In genomic region chr7:77391230-77391629, GRCh38 we compare ENCODE assay signal across 14 cellular contexts. TPM values are rescaled to one million over a fixed set of nuclear protein-coding genes. Genes with fewer than 3 reads are reported as not detected.
DNase-seq lines count a peak whose midpoint lies in the region; ATAC-seq and TF ChIP-seq lines count a peak whose summit lies in the region.
"Had no signal": no experiment of that assay in that cellular context is flagged by ENCODE, and none has a peak within 500 bp of the region (broad histone marks: within the 10 kb centered on the region; RNA-seq: fewer than 3 reads in every experiment).

No MANE protein-coding gene starts in this region.

- H3K36me3 Mint-ChIP-seq in effector memory CD8-positive, alpha-beta T cell (ENCODE audit: insufficient read depth) = peaks cover 22% of the 10 kb centered on the region

- DNase-seq in GM13976 (ENCODE audit: low spot score) (peak; percentile 28), dermis blood vessel endothelial cell (no peak), colonic mucosa (no peak), Kasumi-1 (lab: John Stamatoyannopoulos, UW) (no peak)
- no peak for DNase-seq in effector memory CD8-positive, alpha-beta T cell
- DNase-seq: activated CD4-positive, CD25-positive, alpha-beta regulatory T cell treated with anti-CD3 and anti-CD28 coated beads, Interleukin-2, amount 50 U/mL, for 72 hours; NCI-H510A; tibial artery had no signal

- no peaks in the 10 kb centered on the region for H3K9me3 Mint-ChIP-seq in effector memory CD8-positive, alpha-beta T cell

- no peak overlapping the region for H3K9ac ChIP-seq in colonic mucosa (ENCODE audit: low read depth in 2 of 2, low read length in 2 of 2)

- in situ Hi-C loops in GM13976 (cut with MboI; ENCODE audit: low sequenced_read_pairs, unreplicated experiment) = no loop called here

- H3K27me3 ChIP-seq in colonic mucosa = no peaks in the 10 kb centered on the region
- H3K27me3 ChIP-seq: right lobe of liver, tibial artery had no signal

- H3K27me3 Mint-ChIP-seq in effector memory CD8-positive, alpha-beta T cell = no peaks in the 10 kb centered on the region

- peaks cover 17 to 30% of the 10 kb centered on the region in 2 donors for H3K4me1 Mint-ChIP-seq in effector memory CD8-positive, alpha-beta T cell (ENCODE audit: low read depth in 2 of 2)

- no peaks in the 10 kb centered on the region for H3K36me3 ChIP-seq in colonic mucosa

- intact Hi-C loops in colonic mucosa (cut with DNase I) = no loop called here

- TF ChIP-seq CTCF in GM13976 (IDR thresholded peaks at IDR 0.05; ENCODE audit: borderline replicate concordance, control extremely low read depth, extremely low read depth, insufficient read depth, missing control alignments) = no peak
- TF ChIP-seq CTCF in colonic mucosa (IDR thresholded peaks at IDR 0.05) = no peak

- H3K27ac ChIP-seq in colonic mucosa = no peak overlapping the region
- H3K27ac ChIP-seq: right lobe of liver, tibial artery had no signal

- no peak overlapping the region for H3K4me3 ChIP-seq in colonic mucosa
- H3K4me3 ChIP-seq: right lobe of liver, tibial artery had no signal

- H3K9me3 ChIP-seq in colonic mucosa = no peaks in the 10 kb centered on the region
- H3K9me3 ChIP-seq: right lobe of liver, tibial artery had no signal

- ATAC-seq in GM21360 (IDR thresholded peaks at IDR 0.05; ENCODE audit: unreplicated experiment) (peak; percentile 43), HG03175 (IDR thresholded peaks at IDR 0.05; ENCODE audit: unreplicated experiment) (peak; percentile 58), HG03196 (IDR thresholded peaks at IDR 0.05; ENCODE audit: unreplicated experiment) (no peak)
- no peak for ATAC-seq in effector memory CD8-positive, alpha-beta T cell (replicated peaks)
- ATAC-seq: esophagus mucosa had no signal

- no peaks in the 10 kb centered on the region for H3K4me1 ChIP-seq in colonic mucosa
- H3K4me1 ChIP-seq: tibial artery had no signal

- H3K4me3 Mint-ChIP-seq in effector memory CD8-positive, alpha-beta T cell = no peak overlapping the region

- H3K27ac Mint-ChIP-seq in effector memory CD8-positive, alpha-beta T cell = peak overlapping the region; percentile 45 to 65
- H3K27ac Mint-ChIP-seq: activated T-helper 2 cell treated with anti-CD3 and anti-CD28 coated beads, Interferon-gamma antibody, Interleukin-2, Interleukin-4, amounts not matched to agents 10 μg/mL and 5 μg/mL and 100 μg/mL, durations not matched to agents 14 hours and 24 hours and 36 hours had no signal

RNA-seq across cellular contexts. Expression of gene GSAP, which starts 24.9 kb away (rescaled TPM):
- total RNA-seq in dermis blood vessel endothelial cell (5.4 and 6.9 TPM in 2 replicates), colonic mucosa (1 to 10 TPM; 3.7 to 7.7 TPM)

Comparison
In these comparisons a context has a peak if more than half of its experiments do, and no peak if none do; other contexts are left out.
1. ATAC-seq: peak in GM21360 (single experiment) and HG03175 (single experiment); none in effector memory CD8-positive, alpha-beta T cell (single experiment) and HG03196 (single experiment).